1 cellular context compared by ENCODE assay signal in the genomic region with DNA sequence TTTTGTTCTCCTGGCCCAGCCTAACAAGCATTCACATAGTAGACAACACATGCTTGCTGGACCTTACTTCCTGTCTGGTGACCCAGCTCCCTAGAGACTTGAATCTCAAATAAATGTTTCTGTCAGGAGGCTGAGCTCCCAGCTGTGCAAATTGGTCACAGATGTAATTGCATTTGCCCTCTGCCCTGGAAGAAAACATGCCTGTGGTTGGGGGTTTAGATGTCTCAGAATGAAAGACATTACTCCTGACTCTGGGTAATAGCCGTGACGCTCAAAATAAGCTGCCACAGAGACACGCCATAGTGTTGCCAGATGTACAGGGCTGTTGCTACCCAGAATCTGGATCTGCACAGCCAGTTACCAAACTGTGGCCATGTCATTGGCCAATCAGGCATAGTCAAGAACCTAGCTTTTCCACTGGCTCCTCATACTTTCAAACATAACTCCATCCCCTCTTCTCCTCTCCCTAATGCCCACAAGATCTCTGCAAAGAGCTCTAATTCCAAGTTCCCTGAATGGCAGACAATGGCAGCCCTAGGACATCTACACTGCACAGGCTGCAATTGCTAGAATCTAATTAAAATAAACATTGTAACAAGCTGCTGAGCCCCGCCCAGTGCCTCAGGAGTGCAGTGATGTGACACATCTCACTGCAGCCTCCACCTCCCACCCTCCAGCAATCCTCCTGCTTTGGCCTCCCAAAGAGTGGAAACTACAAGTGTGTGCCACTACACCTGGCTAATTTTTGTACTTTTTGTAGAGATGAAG.
TF ChIP-seq lines count a peak whose summit lies in the region.

No MANE protein-coding gene starts in this region.

TF ChIP-seq in IMR-90, 13 proteins besides CTCF, POLR2A, EP300 and RAD21:
- TF ChIP-seq RFX5 (IDR thresholded peaks at IDR 0.05; ENCODE audit: low read depth, low read length) (peak; percentile 90), FOS (IDR thresholded peaks at IDR 0.05; ENCODE audit: low read depth, low read length) (no peak), BHLHE40 (IDR thresholded peaks at IDR 0.05; ENCODE audit: low read depth, low read length) (no peak), CEBPB (IDR thresholded peaks at IDR 0.05; ENCODE audit: low read depth, low read length) (no peak), RCOR1 (IDR thresholded peaks at IDR 0.05; ENCODE audit: insufficient replicate concordance, low read length) (no peak), CHD1 (IDR thresholded peaks at IDR 0.05; ENCODE audit: low read depth, low read length) (no peak), MAFK (IDR thresholded peaks at IDR 0.05; ENCODE audit: low read depth, low read length) (no peak)
- TF ChIP-seq, protein P1, sequence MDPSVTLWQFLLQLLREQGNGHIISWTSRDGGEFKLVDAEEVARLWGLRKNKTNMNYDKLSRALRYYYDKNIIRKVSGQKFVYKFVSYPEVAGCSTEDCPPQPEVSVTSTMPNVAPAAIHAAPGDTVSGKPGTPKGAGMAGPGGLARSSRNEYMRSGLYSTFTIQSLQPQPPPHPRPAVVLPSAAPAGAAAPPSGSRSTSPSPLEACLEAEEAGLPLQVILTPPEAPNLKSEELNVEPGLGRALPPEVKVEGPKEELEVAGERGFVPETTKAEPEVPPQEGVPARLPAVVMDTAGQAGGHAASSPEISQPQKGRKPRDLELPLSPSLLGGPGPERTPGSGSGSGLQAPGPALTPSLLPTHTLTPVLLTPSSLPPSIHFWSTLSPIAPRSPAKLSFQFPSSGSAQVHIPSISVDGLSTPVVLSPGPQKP (IDR thresholded peaks at IDR 0.05; ENCODE audit: borderline replicate concordance, low read depth, low read length), result no peak
